Comparison of ENCODE assay signal across 18 cellular contexts in the genomic region with DNA sequence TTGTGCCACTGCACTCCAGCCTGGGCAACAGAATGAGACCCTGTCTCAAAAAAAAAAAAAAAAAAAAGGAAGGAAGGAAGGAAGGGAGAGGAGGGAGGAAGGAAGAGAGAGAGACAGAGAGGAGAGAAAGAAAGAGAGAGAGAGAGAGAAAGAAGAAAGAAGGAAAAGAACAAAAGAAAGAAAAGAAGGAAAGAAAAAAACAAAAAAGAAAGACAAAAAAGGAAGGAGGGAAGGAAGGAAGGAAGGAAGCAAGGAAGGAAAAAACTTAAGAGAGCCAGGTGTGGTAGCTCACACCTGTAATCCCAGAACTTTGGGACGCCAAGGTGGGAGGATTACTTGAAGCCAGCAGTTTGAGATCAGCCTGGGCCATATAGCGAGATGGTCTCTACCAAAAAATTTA. TPM values are rescaled to one million over a fixed set of nuclear protein-coding genes. Genes with fewer than 3 reads are reported as not detected.
"Had no signal": no experiment of that assay in that cellular context is flagged by ENCODE, and none has a peak within 500 bp of the region (broad histone marks: within the 10 kb centered on the region; RNA-seq: fewer than 3 reads in every experiment).

No MANE protein-coding gene starts in this region.

- H3K27ac ChIP-seq: neutrophil, right lobe of liver had no signal

- H3K27me3 ChIP-seq: body of pancreas, heart left ventricle, neutrophil, pancreas, right lobe of liver had no signal

- H3K27ac Mint-ChIP-seq: mesothelial cell of epicardium; natural killer cell treated with Interleukin-12 subunit alpha and Interleukin-12 subunit beta and Interleukin-15 and Interleukin-18, amount 100 ng/mL, for 72 hours had no signal

- H3K36me3 Mint-ChIP-seq: mesothelial cell of epicardium; natural killer cell treated with Interleukin-12 subunit alpha and Interleukin-12 subunit beta and Interleukin-15 and Interleukin-18, amount 100 ng/mL, for 72 hours had no signal

- H3K4me3 Mint-ChIP-seq: mesothelial cell of epicardium; natural killer cell treated with Interleukin-12 subunit alpha and Interleukin-12 subunit beta and Interleukin-15 and Interleukin-18, amount 100 ng/mL, for 72 hours; T-cell had no signal

- H3K4me3 ChIP-seq: body of pancreas, heart left ventricle, lung, pancreas, right lobe of liver had no signal

- H3K9me3 Mint-ChIP-seq: mesothelial cell of epicardium; natural killer cell treated with Interleukin-12 subunit alpha and Interleukin-12 subunit beta and Interleukin-15 and Interleukin-18, amount 100 ng/mL, for 72 hours; T-cell had no signal

- H3K27me3 Mint-ChIP-seq: natural killer cell treated with Interleukin-12 subunit alpha and Interleukin-12 subunit beta and Interleukin-15 and Interleukin-18, amount 100 ng/mL, for 72 hours; T-cell had no signal

- H3K9me3 ChIP-seq: body of pancreas, heart left ventricle, neutrophil, pancreas, right lobe of liver had no signal

- H3K36me3 ChIP-seq: pancreas had no signal

- DNase-seq: activated CD4-positive, CD25-positive, alpha-beta regulatory T cell treated with anti-CD3 and anti-CD28 coated beads, Interleukin-2, amount 50 U/mL, for 72 hours; caudate nucleus; heart left ventricle; kidney; pancreas; right lobe of liver; small intestine; stimulated activated CD4-positive, alpha-beta T cell treated with anti-CD3 and anti-CD28 coated beads, Interleukin-15, amount 100 ng/mL, for 24 hours; stimulated activated CD4-positive, alpha-beta T cell treated with anti-CD3 and anti-CD28 coated beads, Interleukin-2, amount 100 ng/mL, for 48 hours; T-cell had no signal

- ATAC-seq: body of pancreas; heart left ventricle; natural killer cell treated with Interleukin-12 subunit alpha and Interleukin-12 subunit beta and Interleukin-15 and Interleukin-18, amount 100 ng/mL, for 72 hours; pancreas; T-cell had no signal

RNA-seq across cellular contexts. Expression of a gene that starts 0.7 kb away (rescaled TPM):
- total RNA-seq: frontal cortex, left lobe of liver, right lobe of liver, urinary bladder had no signal

RNA-seq across cellular contexts. Expression of a gene that starts 18.9 kb away (rescaled TPM):
- total RNA-seq: natural killer cell treated with Interleukin-12 subunit alpha and Interleukin-12 subunit beta and Interleukin-15 and Interleukin-18, amount 100 ng/mL, for 72 hours had no signal
